Comparison of ENCODE assay signal across 23 cellular contexts in genomic region chr11:133841279-133842043, GRCh38. TPM values are rescaled to one million over a fixed set of nuclear protein-coding genes. Genes with fewer than 3 reads are reported as not detected.
"Had no signal": no experiment of that assay in that cellular context is flagged by ENCODE, and none has a peak within 500 bp of the region (broad histone marks: within the 10 kb centered on the region; RNA-seq: fewer than 3 reads in every experiment).

No MANE protein-coding gene starts in this region.

- H3K36me3 ChIP-seq: brain microvascular endothelial cell, gastrocnemius medialis, heart left ventricle, neutrophil, upper lobe of left lung had no signal

- H3K4me1 ChIP-seq: gastrocnemius medialis, upper lobe of left lung had no signal

- DNase-seq: activated CD4-positive, alpha-beta T cell treated with anti-CD3 and anti-CD28 coated beads, Interleukin-2, amount 50 U/mL, for 4 hours; activated gamma-delta T cell treated with Interleukin-2 at 50 U/mL for 16 hours; activated T-cell treated with anti-CD3 and anti-CD28 coated beads, Interleukin-2, amount 50 U/mL, for 4 hours; anterior cingulate cortex; brain microvascular endothelial cell; cerebellar nuclear complex; dermis blood vessel endothelial cell; gastrocnemius medialis; mammary epithelial cell; naive thymus-derived CD4-positive, alpha-beta T cell; small intestine; stimulated activated CD4-positive, alpha-beta T cell treated with anti-CD3 and anti-CD28 coated beads, Interleukin-4, amount 100 ng/mL, for 24 hours had no signal

- H3K4me3 Mint-ChIP-seq: activated T-cell treated with anti-CD3 and anti-CD28 coated beads, Interleukin-2, amount 50 U/mL, for 4 hours; naive thymus-derived CD4-positive, alpha-beta T cell; stimulated activated naive CD8-positive, alpha-beta T cell treated with anti-CD3 and anti-CD28 coated beads, Interleukin-15, Interleukin-2, amounts not matched to agents 100 ng/mL and 50 ng/mL, for 24 hours had no signal

- H3K4me3 ChIP-seq: gastrocnemius medialis, heart left ventricle, SK-N-MC, upper lobe of left lung had no signal

- H3K4me1 Mint-ChIP-seq: naive thymus-derived CD4-positive, alpha-beta T cell had no signal

- H3K9me3 Mint-ChIP-seq: activated T-cell treated with anti-CD3 and anti-CD28 coated beads, Interleukin-2, amount 50 U/mL, for 4 hours; stimulated activated naive CD8-positive, alpha-beta T cell treated with anti-CD3 and anti-CD28 coated beads, Interleukin-15, Interleukin-2, amounts not matched to agents 100 ng/mL and 50 ng/mL, for 24 hours had no signal

- H3K27ac Mint-ChIP-seq: naive thymus-derived CD4-positive, alpha-beta T cell; stimulated activated naive CD8-positive, alpha-beta T cell treated with anti-CD3 and anti-CD28 coated beads, Interleukin-15, Interleukin-2, amounts not matched to agents 100 ng/mL and 50 ng/mL, for 24 hours had no signal

- H3K27ac ChIP-seq: brain microvascular endothelial cell, gastrocnemius medialis, heart left ventricle, neutrophil, SK-N-MC, upper lobe of left lung had no signal

- H3K9me3 ChIP-seq: gastrocnemius medialis, neutrophil, upper lobe of left lung had no signal

- H3K27me3 ChIP-seq: brain microvascular endothelial cell, gastrocnemius medialis, neutrophil, upper lobe of left lung had no signal

- H3K36me3 Mint-ChIP-seq: naive thymus-derived CD4-positive, alpha-beta T cell had no signal

- ATAC-seq: activated CD4-positive, CD25-positive, alpha-beta regulatory T cell treated with anti-CD3 and anti-CD28 coated beads, Interleukin-2, amount 50 U/mL, for 24 hours; gastrocnemius medialis; left lobe of liver; naive thymus-derived CD4-positive, alpha-beta T cell had no signal

RNA-seq across cellular contexts. Expression of gene SPATA19, which starts 3.9 kb away (rescaled TPM):
- total RNA-seq: activated T-cell treated with anti-CD3 and anti-CD28 coated beads, Interleukin-2, amount 50 U/mL, for 4 hours; dermis blood vessel endothelial cell; epithelial cell of proximal tubule; gastrocnemius medialis; heart left ventricle; left lobe of liver; mammary epithelial cell; mononuclear cell; naive thymus-derived CD4-positive, alpha-beta T cell; posterior vena cava; temporal lobe; upper lobe of left lung had no signal
- polyA plus RNA-seq: heart left ventricle; mammary epithelial cell; naive thymus-derived CD4-positive, alpha-beta T cell; small intestine had no signal
